ENCODE assay signal across 24 cellular contexts in the genomic region with DNA sequence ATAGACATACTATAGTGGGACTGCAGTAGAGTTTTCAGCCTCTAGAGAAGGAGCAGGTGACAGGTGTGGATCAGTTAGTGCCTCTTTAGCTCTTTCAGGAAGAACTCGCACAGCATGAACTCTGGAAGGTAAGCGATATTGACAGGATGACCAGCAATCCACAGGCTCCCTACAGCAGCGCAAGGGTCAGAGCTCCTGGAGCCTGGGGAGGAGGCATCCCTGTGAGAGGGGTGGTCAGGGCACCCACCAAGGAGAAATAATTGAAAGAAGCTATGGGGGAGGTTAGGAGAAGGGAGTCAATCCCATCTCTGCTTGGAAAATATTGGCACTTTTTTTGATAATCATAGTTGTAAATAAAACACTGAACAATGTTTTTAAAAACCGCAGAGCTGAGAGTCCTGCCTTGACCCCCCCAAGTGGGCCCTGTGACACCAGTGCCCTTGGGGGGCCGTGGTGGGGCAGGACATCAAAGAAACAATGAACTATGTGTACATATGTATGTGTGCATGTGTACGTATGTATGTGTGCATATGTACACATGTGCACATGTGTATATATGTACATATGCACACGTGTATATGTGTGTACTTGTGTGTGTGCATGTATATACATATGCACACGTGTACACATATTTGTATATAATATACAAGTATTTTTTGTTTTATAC. TPM values are rescaled to one million over a fixed set of nuclear protein-coding genes. Genes with fewer than 3 reads are reported as not detected.
A peak's percentile ranks its signal among the peaks of the same experiment; 100 is the strongest.
DNase-seq lines count a peak whose midpoint lies in the region; ATAC-seq, FAIRE-seq and TF ChIP-seq lines count a peak whose summit lies in the region.
"Had no signal": no experiment of that assay in that cellular context is flagged by ENCODE, and none has a peak within 500 bp of the region (broad histone marks: within the 10 kb centered on the region; RNA-seq: fewer than 3 reads in every experiment).

No MANE protein-coding gene starts in this region.

- no peaks in the 10 kb centered on the region for H3K27me3 Mint-ChIP-seq in natural killer cell (ENCODE audit: low read depth in 2 of 2)
- no peaks in the 10 kb centered on the region for H3K27me3 Mint-ChIP-seq in natural killer cell treated with Interleukin-12 subunit alpha and Interleukin-12 subunit beta and Interleukin-15 and Interleukin-18, amount 100 ng/mL, for 72 hours
- H3K27me3 Mint-ChIP-seq in Calu3 (ENCODE audit: unreplicated experiment), result no peaks in the 10 kb centered on the region
- no peaks in the 10 kb centered on the region for H3K27me3 Mint-ChIP-seq in CD8-positive, alpha-beta memory T cell
- H3K27me3 Mint-ChIP-seq: CD4-positive, alpha-beta T cell had no signal

- no peak for TF ChIP-seq EP300 in transverse colon (IDR thresholded peaks at IDR 0.05; ENCODE audit: low read depth)

- H3K9me3 Mint-ChIP-seq in natural killer cell (peaks cover 3 to 4% of the 10 kb centered on the region in 2 donors), Calu3 (ENCODE audit: low read depth, unreplicated experiment) (peaks cover 4% of the 10 kb centered on the region)
- H3K9me3 Mint-ChIP-seq in natural killer cell treated with Interleukin-12 subunit alpha and Interleukin-12 subunit beta and Interleukin-15 and Interleukin-18, amount 100 ng/mL, for 72 hours, result no peaks in the 10 kb centered on the region
- peaks cover 0 to 3% (median 0%) of the 10 kb centered on the region in 5 donors for H3K9me3 Mint-ChIP-seq in CD8-positive, alpha-beta memory T cell
- H3K9me3 Mint-ChIP-seq: CD4-positive, alpha-beta T cell; HFFc6 had no signal

- peak overlapping the region; percentile 69 to 90 for H3K27ac Mint-ChIP-seq in natural killer cell
- peak overlapping the region in 1 of 2 donors; percentile 0 for H3K27ac Mint-ChIP-seq in natural killer cell treated with Interleukin-12 subunit alpha and Interleukin-12 subunit beta and Interleukin-15 and Interleukin-18, amount 100 ng/mL, for 72 hours
- H3K27ac Mint-ChIP-seq in Calu3 (ENCODE audit: unreplicated experiment), result peak overlapping the region; percentile 37
- H3K27ac Mint-ChIP-seq in CD8-positive, alpha-beta memory T cell, result peak overlapping the region in 1 of 8 donors; percentile 23
- H3K27ac Mint-ChIP-seq: CD14-positive monocyte; CD4-positive, alpha-beta T cell; HFFc6 had no signal

- no peak overlapping the region for H3K4me3 Mint-ChIP-seq in natural killer cell
- H3K4me3 Mint-ChIP-seq in natural killer cell treated with Interleukin-12 subunit alpha and Interleukin-12 subunit beta and Interleukin-15 and Interleukin-18, amount 100 ng/mL, for 72 hours, result no peak overlapping the region
- H3K4me3 Mint-ChIP-seq in Calu3 (ENCODE audit: low read depth, unreplicated experiment), result no peak overlapping the region
- no peak overlapping the region for H3K4me3 Mint-ChIP-seq in CD8-positive, alpha-beta memory T cell
- H3K4me3 Mint-ChIP-seq: CD14-positive monocyte; CD4-positive, alpha-beta T cell; HFFc6 had no signal

- peaks cover 49% of the 10 kb centered on the region for H3K36me3 Mint-ChIP-seq in natural killer cell
- peaks cover 14% of the 10 kb centered on the region for H3K36me3 Mint-ChIP-seq in natural killer cell treated with Interleukin-12 subunit alpha and Interleukin-12 subunit beta and Interleukin-15 and Interleukin-18, amount 100 ng/mL, for 72 hours
- peaks cover 56% of the 10 kb centered on the region for H3K36me3 Mint-ChIP-seq in Calu3 (ENCODE audit: insufficient read depth, unreplicated experiment)
- peaks cover 0 to 11% (median 0%) of the 10 kb centered on the region in 3 donors for H3K36me3 Mint-ChIP-seq in CD8-positive, alpha-beta memory T cell
- H3K36me3 Mint-ChIP-seq: CD14-positive monocyte had no signal

- WGBS in transverse colon (ENCODE audit: low coverage in 1 of 2), 2 donors, result 47 to 57% methylated on average over 3 to 8 of the region's 8 CpGs

- peaks cover 0 to 23% (median 10%) of the 10 kb centered on the region in 4 donors for H3K36me3 ChIP-seq in transverse colon
- no peaks in the 10 kb centered on the region for H3K36me3 ChIP-seq in MM.1S (replicated peaks; ENCODE audit: insufficient read depth, low read length)
- no peaks in the 10 kb centered on the region for H3K36me3 ChIP-seq in CD8-positive, alpha-beta memory T cell (ENCODE audit: insufficient read depth, low read length)
- H3K36me3 ChIP-seq: BE2C; BLaER1 treated with 17β-estradiol and CSF1 and Interleukin-3, amounts not matched to agents 10 nM and 100 nM; HAP-1 had no signal

- peak; percentile 19 for TF ChIP-seq POLR2A in transverse colon (IDR thresholded peaks at IDR 0.05)

- no peaks in the 10 kb centered on the region for H3F3A ChIP-seq in MM.1S (ENCODE audit: insufficient read depth, low read length)

- H3K4me1 Mint-ChIP-seq in natural killer cell (peaks cover 50 to 53% of the 10 kb centered on the region in 2 donors), Calu3 (ENCODE audit: low read depth, unreplicated experiment) (no peaks in the 10 kb centered on the region)
- peaks cover 7 to 22% of the 10 kb centered on the region in 2 donors for H3K4me1 Mint-ChIP-seq in natural killer cell treated with Interleukin-12 subunit alpha and Interleukin-12 subunit beta and Interleukin-15 and Interleukin-18, amount 100 ng/mL, for 72 hours (ENCODE audit: low read depth in 2 of 2)
- no peaks in the 10 kb centered on the region for H3K4me1 Mint-ChIP-seq in CD8-positive, alpha-beta memory T cell

- no peaks in the 10 kb centered on the region for H3K79me2 ChIP-seq in MM.1S (ENCODE audit: low read length)

- in situ Hi-C loops in transverse colon (cut with MboI; ENCODE audit: low pct_ligation_motif_present in 1 of 4, low pct_unique_long_range_greater_than_20kb in 1 of 4, low sequenced_read_pairs in 3 of 4), result no loop called here

- no peak overlapping the region for H3K4me2 ChIP-seq in MM.1S (ENCODE audit: low read depth, low read length)
- H3K4me2 ChIP-seq: BLaER1 treated with 17β-estradiol and CSF1 and Interleukin-3, amounts not matched to agents 10 nM and 100 nM had no signal

- intact Hi-C loops in natural killer cell (cut with micrococcal nuclease) (no loop called here), Calu3 (cut with micrococcal nuclease; ENCODE audit: unreplicated experiment) (no loop called here), transverse colon (cut with DNase I; ENCODE audit: low total_unique reads) (no loop called here)

- no peaks in the 10 kb centered on the region for H3K9me2 ChIP-seq in MM.1S (replicated peaks; ENCODE audit: insufficient read depth, low read length)

- TF ChIP-seq CTCF in natural killer cell (IDR thresholded peaks at IDR 0.05) (no peak), Calu3 (IDR thresholded peaks at IDR 0.05; ENCODE audit: unreplicated experiment) (no peak), transverse colon (IDR thresholded peaks at IDR 0.05) (no peak), MM.1S (IDR thresholded peaks at IDR 0.05; ENCODE audit: low read length) (no peak)

- no peaks in the 10 kb centered on the region for H4K20me1 ChIP-seq in MM.1S (ENCODE audit: insufficient read depth, low read length)
- H4K20me1 ChIP-seq: BLaER1 treated with 17β-estradiol and CSF1 and Interleukin-3, amounts not matched to agents 10 nM and 100 nM had no signal

- CTCF ChIA-PET in Calu3 (lab: Charles Lee), result no interaction called here
- CTCF ChIA-PET in CD8-positive, alpha-beta memory T cell (lab: Charles Lee), result interaction anchor here (0.6 kb wide), 1 partner anchor 51 kb away, joined by 3 read pairs; no protein-coding TSS in a partner anchor

- H3K9me3 ChIP-seq in transverse colon, result no peaks in the 10 kb centered on the region
- H3K9me3 ChIP-seq in MM.1S (replicated peaks; ENCODE audit: insufficient read depth, low read length), result no peaks in the 10 kb centered on the region
- no peaks in the 10 kb centered on the region for H3K9me3 ChIP-seq in CD8-positive, alpha-beta memory T cell (ENCODE audit: low read length)
- H3K9me3 ChIP-seq: BE2C; BLaER1 treated with 17β-estradiol and CSF1 and Interleukin-3, amounts not matched to agents 10 nM and 100 nM; HAP-1 had no signal

- DNase-seq in natural killer cell (no peak), Calu3 (no peak), left lobe of liver (ENCODE audit: low spot score) (no peak), transverse colon (no peak), MM.1S (no peak), RCC 7860 (ENCODE audit: low spot score) (no peak)
- DNase-seq in natural killer cell treated with Interleukin-12 subunit alpha and Interleukin-12 subunit beta and Interleukin-15 and Interleukin-18, amount 100 ng/mL, for 72 hours (ENCODE audit: low spot score), result no peak
- no peak for DNase-seq in CD8-positive, alpha-beta memory T cell
- DNase-seq: ACHN; AML-193; BE2C; CD4-positive, alpha-beta T cell; COR-L47; DMS153; DND-41; GOT3; HFFc6 had no signal

- H3K27ac ChIP-seq in transverse colon (no peak overlapping the region), MM.1S (ENCODE audit: low read length) (no peak overlapping the region)
- no peak overlapping the region for H3K27ac ChIP-seq in CD8-positive, alpha-beta memory T cell (ENCODE audit: low read depth, low read length)
- H3K27ac ChIP-seq: BLaER1 treated with 17β-estradiol and CSF1 and Interleukin-3, amounts not matched to agents 10 nM and 100 nM had no signal

- no peak overlapping the region for H2AFZ ChIP-seq in MM.1S (ENCODE audit: low read length)

- ATAC-seq in natural killer cell, result no peak
- ATAC-seq in natural killer cell treated with Interleukin-12 subunit alpha and Interleukin-12 subunit beta and Interleukin-15 and Interleukin-18, amount 100 ng/mL, for 72 hours, result no peak
- peak; percentile 32 for ATAC-seq in left lobe of liver

- no peak overlapping the region for H3K4me3 ChIP-seq in transverse colon
- H3K4me3 ChIP-seq in MM.1S (ENCODE audit: low read length), result no peak overlapping the region
- no peak overlapping the region for H3K4me3 ChIP-seq in CD8-positive, alpha-beta memory T cell (ENCODE audit: low read length)
- H3K4me3 ChIP-seq: BLaER1 treated with 17β-estradiol and CSF1 and Interleukin-3, amounts not matched to agents 10 nM and 100 nM; HAP-1 had no signal

- POLR2A ChIA-PET in CD8-positive, alpha-beta memory T cell (lab: Charles Lee), result no interaction called here

- BruUV-seq in Calu3 (replicated peaks; lab: Mats Ljungman, UMichigan), result no TSS peak

- H3K4me1 ChIP-seq in transverse colon, result no peaks in the 10 kb centered on the region
- no peaks in the 10 kb centered on the region for H3K4me1 ChIP-seq in MM.1S (ENCODE audit: low read length)
- no peaks in the 10 kb centered on the region for H3K4me1 ChIP-seq in CD8-positive, alpha-beta memory T cell (ENCODE audit: insufficient read depth, low read length)
- H3K4me1 ChIP-seq: BE2C; BLaER1 treated with 17β-estradiol and CSF1 and Interleukin-3, amounts not matched to agents 10 nM and 100 nM; HAP-1 had no signal

- H3K27me3 ChIP-seq in transverse colon (no peaks in the 10 kb centered on the region), MM.1S (replicated peaks; ENCODE audit: insufficient read depth, low read length) (no peaks in the 10 kb centered on the region)
- H3K27me3 ChIP-seq in CD8-positive, alpha-beta memory T cell (ENCODE audit: insufficient read depth, low read length, poor library complexity, severe bottlenecking), result no peaks in the 10 kb centered on the region
- H3K27me3 ChIP-seq: BE2C; BLaER1 treated with 17β-estradiol and CSF1 and Interleukin-3, amounts not matched to agents 10 nM and 100 nM had no signal

- no peak for FAIRE-seq in RCC 7860 (lab: Jason Lieb, UNC)
- FAIRE-seq: A204.1, G401.6, GM12892, H54 had no signal

- no peak overlapping the region for H3K9ac ChIP-seq in MM.1S (ENCODE audit: low read length)
- H3K9ac ChIP-seq: BLaER1 treated with 17β-estradiol and CSF1 and Interleukin-3, amounts not matched to agents 10 nM and 100 nM had no signal

RNA-seq across cellular contexts. Expression of a gene that starts 13.8 kb away (rescaled TPM):
- total RNA-seq in natural killer cell, result 100 to 1,000 TPM in 2 of 3 donors, 10 to 100 TPM in 1; 77.5 to 140 (median 137) TPM
- total RNA-seq in natural killer cell treated with Interleukin-12 subunit alpha and Interleukin-12 subunit beta and Interleukin-15 and Interleukin-18, amount 100 ng/mL, for 72 hours, result 10 to 100 TPM in 1 of 2 donors, 1 to 10 TPM in 1; 3.8 to 37.0 TPM
- total RNA-seq in Calu3 (2022), result 177 and 181 TPM in 2 replicates
- 327 TPM for total RNA-seq in left lobe of liver
- 100 to 1,000 TPM; 164 to 634 (median 415) TPM for total RNA-seq in transverse colon
- under 1 TPM in 1 of 2 experiments, not detected in 1; 0.75 TPM for total RNA-seq in CD8-positive, alpha-beta memory T cell
- 4.2 TPM for polyA plus RNA-seq in CD8-positive, alpha-beta memory T cell
